In the genomic region with DNA sequence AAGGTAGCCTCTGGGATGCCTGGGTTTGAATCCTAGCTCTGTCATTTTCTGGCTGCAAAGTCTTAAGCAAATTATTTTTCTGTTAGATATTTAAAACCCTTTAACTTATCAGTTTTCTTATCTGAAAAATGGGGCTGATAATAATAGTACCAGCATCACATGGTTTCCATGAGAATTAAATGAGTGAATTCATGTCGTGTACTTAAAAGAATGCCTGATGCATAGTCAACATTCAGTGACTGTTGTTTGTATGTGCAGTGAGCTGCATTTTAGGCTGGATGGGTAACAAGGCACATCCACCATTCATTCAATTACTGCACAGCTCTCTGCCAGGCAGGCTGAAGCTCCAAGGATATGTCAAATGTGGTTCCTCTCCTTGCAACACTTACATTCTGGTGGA, we compare ENCODE assay signal across 25 cellular contexts.
"Had no signal": no experiment of that assay in that cellular context is flagged by ENCODE, and none has a peak within 500 bp of the region (broad histone marks: within the 10 kb centered on the region; RNA-seq: fewer than 3 reads in every experiment).

No MANE protein-coding gene starts in this region.

- H3K27me3 Mint-ChIP-seq: activated CD4-positive, alpha-beta memory T cell treated with anti-CD3 and anti-CD28 coated beads for 36 hours had no signal

- H3K9me3 Mint-ChIP-seq: activated CD4-positive, alpha-beta memory T cell treated with anti-CD3 and anti-CD28 coated beads for 36 hours had no signal

- DNase-seq: activated CD4-positive, alpha-beta memory T cell treated with anti-CD3 and anti-CD28 coated beads for 36 hours; activated CD4-positive, alpha-beta T cell treated with anti-CD3 and anti-CD28 coated beads, Interleukin-2, amount 10 ng/mL, durations not matched to agents 24 days and 14 days; activated CD8-positive, alpha-beta memory T cell treated with anti-CD3 and anti-CD28 coated beads, Interleukin-2, amount 50 U/mL, for 48 hours; activated gamma-delta T cell treated with Interleukin-2 at 50 U/mL for 16 hours; activated naive CD4-positive, alpha-beta T cell treated with anti-CD3 and anti-CD28 coated beads for 36 hours; cerebellar nuclear complex; NCI-H1092 treated with DMSO at 0.1 percent for 48 hours; NCI-H1417; NCI-H146; NCI-H187; NCI-H2029 treated with DMSO at 0.1 percent for 48 hours; NCI-H2107; NCI-H2171; NCI-H510A; NCI-H526; NCI-H748 treated with DMSO at 0.1 percent for 48 hours; NK-92 treated with Interleukin-12 subunit alpha and Interleukin-12 subunit beta, amount 100 ng/mL, for 24 hours; PC-3; Peyer's patch; RPMI8226; SHP77 treated with DMSO at 0.1 percent for 48 hours; SK-N-SH had no signal

- H3K4me3 Mint-ChIP-seq: activated CD4-positive, alpha-beta memory T cell treated with anti-CD3 and anti-CD28 coated beads for 36 hours; activated CD4-positive, alpha-beta T cell treated with anti-CD3 and anti-CD28 coated beads, Interleukin-2, amount 10 ng/mL, durations not matched to agents 24 days and 14 days; activated naive CD4-positive, alpha-beta T cell treated with anti-CD3 and anti-CD28 coated beads for 36 hours; T-helper 1 cell treated with Interleukin-12 subunit alpha and Interleukin-12 subunit beta and Interleukin-4 antibody, amounts not matched to agents 30 μg/mL and 1 μg/mL, for 36 hours; T-helper 2 cell treated with Interferon-gamma antibody and Interleukin-4, amounts not matched to agents 5 μg/mL and 100 μg/mL, for 36 hours had no signal

- H3K36me3 Mint-ChIP-seq: activated CD4-positive, alpha-beta memory T cell treated with anti-CD3 and anti-CD28 coated beads for 36 hours had no signal

- ATAC-seq: activated naive CD4-positive, alpha-beta T cell treated with anti-CD3 and anti-CD28 coated beads, Interleukin-2, amount 50 U/mL, for 72 hours; PC-3 had no signal

- H3K27ac Mint-ChIP-seq: activated CD4-positive, alpha-beta memory T cell treated with anti-CD3 and anti-CD28 coated beads for 36 hours; activated CD4-positive, alpha-beta T cell treated with anti-CD3 and anti-CD28 coated beads, Interleukin-2, amount 10 ng/mL, durations not matched to agents 24 days and 14 days; activated naive CD4-positive, alpha-beta T cell treated with anti-CD3 and anti-CD28 coated beads for 36 hours; activated naive CD4-positive, alpha-beta T cell treated with anti-CD3 and anti-CD28 coated beads, Interleukin-2, amount 50 U/mL, for 72 hours; T-helper 1 cell treated with Interleukin-12 subunit alpha and Interleukin-12 subunit beta and Interleukin-4 antibody, amounts not matched to agents 30 μg/mL and 1 μg/mL, for 36 hours; T-helper 2 cell treated with Interferon-gamma antibody and Interleukin-4, amounts not matched to agents 5 μg/mL and 100 μg/mL, for 36 hours had no signal
